ENCODE assay signal across 1 cellular context in genomic region chrX:40169193-40170086, GRCh38.
TF ChIP-seq lines count a peak whose summit lies in the region.

No MANE protein-coding gene starts in this region.

TF ChIP-seq in HEK293, 187 proteins besides CTCF, POLR2A, EP300 and RAD21 (continued from another document and continues in another):
- TF ChIP-seq ZNF660 (tag by site-specific recombination; IDR thresholded peaks at IDR 0.05) (no peak), ZNF302 (tag by site-specific recombination; IDR thresholded peaks at IDR 0.05; ENCODE audit: low read depth) (no peak), ZNF830 (tag by site-specific recombination; IDR thresholded peaks at IDR 0.05; ENCODE audit: low read depth) (no peak), ZNF394 (tag by site-specific recombination; IDR thresholded peaks at IDR 0.05; ENCODE audit: borderline replicate concordance) (0 out of 2 replicates have a peak, but pooled peaks have one; percentile 24), EGR2 (tag by site-specific recombination; IDR thresholded peaks at IDR 0.05; ENCODE audit: low read depth) (no peak), ZNF138 (tag by site-specific recombination; IDR thresholded peaks at IDR 0.05; ENCODE audit: borderline replicate concordance) (no peak), ZNF133 (tag by site-specific recombination; IDR thresholded peaks at IDR 0.05) (no peak), ZNF155 (tag by site-specific recombination; IDR thresholded peaks at IDR 0.05) (no peak), ZNF449 (tag by site-specific recombination; IDR thresholded peaks at IDR 0.05) (peak; percentile 16; the same call in 1 of the 2 replicates), PRDM6 (tag by site-specific recombination; IDR thresholded peaks at IDR 0.05) (peak; percentile 92), ZNF48 (tag by site-specific recombination; IDR thresholded peaks at IDR 0.05) (no peak), REST (tag by site-specific recombination; IDR thresholded peaks at IDR 0.05) (no peak), ZBTB20 (tag by site-specific recombination; IDR thresholded peaks at IDR 0.05) (peak; percentile 77; the same call in 1 of the 2 replicates), TSHZ1 (tag by site-specific recombination; IDR thresholded peaks at IDR 0.05; ENCODE audit: borderline replicate concordance) (no peak), YY2 (tag by site-specific recombination; IDR thresholded peaks at IDR 0.05) (no peak), ZNF585B (tag by site-specific recombination; IDR thresholded peaks at IDR 0.05) (no peak), ZNF214 (tag by site-specific recombination; IDR thresholded peaks at IDR 0.05; ENCODE audit: borderline replicate concordance) (no peak), MZF1 (tag by site-specific recombination; IDR thresholded peaks at IDR 0.05; ENCODE audit: borderline replicate concordance) (peak; percentile 67; the same call in 1 of the 2 replicates), MYNN (tag by site-specific recombination; IDR thresholded peaks at IDR 0.05; ENCODE audit: borderline replicate concordance) (no peak), ZNF792 (tag by site-specific recombination; IDR thresholded peaks at IDR 0.05) (no peak), ZNF404 (tag by site-specific recombination; IDR thresholded peaks at IDR 0.05) (no peak), ZNF174 (tag by site-specific recombination; IDR thresholded peaks at IDR 0.05) (no peak), ZNF596 (tag by site-specific recombination; IDR thresholded peaks at IDR 0.05) (no peak), ZNF580 (tag by site-specific recombination; IDR thresholded peaks at IDR 0.05) (no peak), HIC1 (tag by site-specific recombination; IDR thresholded peaks at IDR 0.05) (peak; percentile 66; the same call in 1 of the 2 replicates), ZNF18 (tag by site-specific recombination; IDR thresholded peaks at IDR 0.05) (no peak), HOXC10 (CRISPR knock-in tag; IDR thresholded peaks at IDR 0.05) (no peak), ZNF362 (tag by site-specific recombination; IDR thresholded peaks at IDR 0.05) (peak; percentile 77), ZNF132 (tag by site-specific recombination; IDR thresholded peaks at IDR 0.05; ENCODE audit: borderline replicate concordance) (no peak), ZNF621 (tag by site-specific recombination; IDR thresholded peaks at IDR 0.05) (no peak), ZNF558 (tag by site-specific recombination; IDR thresholded peaks at IDR 0.05) (no peak), ZEB2 (tag by site-specific recombination; IDR thresholded peaks at IDR 0.05) (peak; percentile 73; the same call in 1 of the 2 replicates), ZNF423 (tag by site-specific recombination; IDR thresholded peaks at IDR 0.05) (no peak), ELK4 (IDR thresholded peaks at IDR 0.05; ENCODE audit: borderline replicate concordance, low read depth, low read length) (no peak), HOXA7 (CRISPR knock-in tag; IDR thresholded peaks at IDR 0.05; ENCODE audit: borderline replicate concordance) (no peak), ZNF391 (tag by site-specific recombination; IDR thresholded peaks at IDR 0.05; ENCODE audit: borderline replicate concordance, low read depth) (no peak), ZBTB17 (tag by site-specific recombination; IDR thresholded peaks at IDR 0.05) (peak; percentile 94), SP3 (tag by site-specific recombination; IDR thresholded peaks at IDR 0.05) (0 out of 2 replicates have a peak, but pooled peaks have one; percentile 13), ZBTB10 (tag by site-specific recombination; IDR thresholded peaks at IDR 0.05) (no peak)
